Comparison of ENCODE assay signal across 11 cellular contexts in the genomic region with DNA sequence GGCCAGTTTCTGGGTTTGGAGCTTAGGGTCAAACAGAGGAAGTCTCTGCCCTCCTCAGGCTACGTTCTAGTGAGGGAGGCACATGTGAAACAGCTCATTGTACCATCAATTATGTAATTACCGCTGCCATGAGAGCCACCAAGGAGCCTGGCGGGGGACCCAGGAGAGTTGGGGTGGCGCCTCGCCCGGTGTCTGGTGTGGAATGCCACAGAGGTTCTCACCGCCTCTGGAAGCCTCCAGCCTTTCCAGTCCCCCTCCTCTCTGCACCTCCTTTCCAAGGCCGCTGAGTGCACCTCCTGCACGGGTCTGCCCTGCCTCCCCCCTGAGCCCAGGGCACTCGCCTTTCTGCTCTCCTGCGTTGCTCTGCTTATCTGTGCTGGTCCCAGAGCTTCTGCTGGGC. TPM values are rescaled to one million over a fixed set of nuclear protein-coding genes. Genes with fewer than 3 reads are reported as not detected.
DNase-seq lines count a peak whose midpoint lies in the region; ATAC-seq and TF ChIP-seq lines count a peak whose summit lies in the region.
"Had no signal": no experiment of that assay in that cellular context is flagged by ENCODE, and none has a peak within 500 bp of the region (broad histone marks: within the 10 kb centered on the region; RNA-seq: fewer than 3 reads in every experiment).

No MANE protein-coding gene starts in this region.

- H3K9ac ChIP-seq in BLaER1 treated with 17β-estradiol and CSF1 and Interleukin-3, amounts not matched to agents 10 nM and 100 nM, result peak overlapping the region in 4 of 11 experiments; percentile 69 to 77 (median 74); a peak in 8 of 22 replicates
- H3K9ac ChIP-seq in neural cell (ENCODE audit: low read length) (peak overlapping the region; percentile 94), mammary epithelial cell (ENCODE audit: insufficient read depth, low read length) (no peak overlapping the region)

- H3K36me3 Mint-ChIP-seq in Calu3 (ENCODE audit: insufficient read depth, unreplicated experiment) (peaks cover 20% of the 10 kb centered on the region), brain (no peaks in the 10 kb centered on the region)

- peak overlapping the region; percentile 47 for H3K27ac Mint-ChIP-seq in Calu3 (ENCODE audit: unreplicated experiment)
- peak overlapping the region; percentile 76 to 96 (median 91) for H3K27ac Mint-ChIP-seq in brain

- no peak for TF ChIP-seq RAD21 in neural cell (conservative IDR thresholded peaks at IDR 0.05)

- H3K79me2 ChIP-seq in neural cell (replicated peaks; ENCODE audit: insufficient read depth, low read length) (peaks cover 75% of the 10 kb centered on the region), mammary epithelial cell (ENCODE audit: insufficient read depth, low read length) (peaks cover 86% of the 10 kb centered on the region)

- H3F3A ChIP-seq in neural cell (ENCODE audit: insufficient read depth, low read length, poor library complexity, severe bottlenecking), result no peaks in the 10 kb centered on the region

- ATAC-seq in HG03460 (IDR thresholded peaks at IDR 0.05; ENCODE audit: unreplicated experiment), result no peak

- H3K4me1 Mint-ChIP-seq in Calu3 (ENCODE audit: low read depth, unreplicated experiment) (peaks cover 38% of the 10 kb centered on the region), brain (peaks cover 81% of the 10 kb centered on the region)

- dilution Hi-C loops in mammary epithelial cell (cut with HindIII; ENCODE audit: low sequenced_read_pairs), result no loop called here

- no peak overlapping the region for H3K4me3 Mint-ChIP-seq in Calu3 (ENCODE audit: low read depth, unreplicated experiment)
- peak overlapping the region; percentile 71 to 90 (median 83) for H3K4me3 Mint-ChIP-seq in brain

- no peaks in the 10 kb centered on the region for H3K9me2 ChIP-seq in neural cell (ENCODE audit: insufficient read depth, low read length)

- CTCF ChIA-PET in Calu3 (lab: Charles Lee) (no interaction called here), mammary epithelial cell (lab: Charles Lee; ENCODE audit: low non-redundant PET) (no interaction called here)

- no peaks in the 10 kb centered on the region for H3K27me3 Mint-ChIP-seq in Calu3 (ENCODE audit: unreplicated experiment)
- peaks cover 6% of the 10 kb centered on the region for H3K27me3 Mint-ChIP-seq in brain

- BruUV-seq in Calu3 (replicated peaks; lab: Mats Ljungman, UMichigan), result no TSS peak
- BruUV-seq in mammary epithelial cell (replicated peaks; lab: Mats Ljungman, UMichigan), result no TSS peak

- intact Hi-C loops in Calu3 (cut with micrococcal nuclease; ENCODE audit: unreplicated experiment), result loop anchor here (10.0 kb wide), 1 partner anchor 51 kb away; no protein-coding TSS in a partner anchor
- intact Hi-C loops in ascending aorta (cut with DNase I), result no loop called here
- intact Hi-C loops in mammary epithelial cell (cut with micrococcal nuclease), result no loop called here

- H3K4me2 ChIP-seq in BLaER1 treated with 17β-estradiol and CSF1 and Interleukin-3, amounts not matched to agents 10 nM and 100 nM, result peak overlapping the region; percentile 95 to 100 (median 100)
- peak overlapping the region; percentile 46 for H3K4me2 ChIP-seq in neural cell (ENCODE audit: low read length)
- H3K4me2 ChIP-seq in mammary epithelial cell (ENCODE audit: insufficient read depth, low read depth, low read length), result no peak overlapping the region

- no peak for DNase-seq in Calu3
- DNase-seq in ascending aorta (ENCODE audit: low spot score in 2 of 2), result no peak
- no peak for DNase-seq in mammary epithelial cell
- DNase-seq: DMS 273 treated with DMSO at 0.1 percent for 48 hours; effector memory CD4-positive, alpha-beta T cell; NCI-H187 treated with DMSO at 0.1 percent for 48 hours; T1000 had no signal

- in situ Hi-C loops in mammary epithelial cell (cut with MboI; ENCODE audit: low sequenced_read_pairs in 2 of 2), result loop anchor here in 1 of 2 donors (25.0 kb wide), 1 partner anchor 423 kb away; no protein-coding TSS in a partner anchor

- H3K9me3 Mint-ChIP-seq in Calu3 (ENCODE audit: low read depth, unreplicated experiment) (no peaks in the 10 kb centered on the region), brain (no peaks in the 10 kb centered on the region)

- peaks cover 0 to 39% (median 6%) of the 10 kb centered on the region in 11 experiments; a peak in 10 of 22 replicates for H3K27me3 ChIP-seq in BLaER1 treated with 17β-estradiol and CSF1 and Interleukin-3, amounts not matched to agents 10 nM and 100 nM
- no peaks in the 10 kb centered on the region for H3K27me3 ChIP-seq in neural cell (ENCODE audit: insufficient read depth, low read depth, low read length)
- H3K27me3 ChIP-seq in ascending aorta, result no peaks in the 10 kb centered on the region
- no peaks in the 10 kb centered on the region for H3K27me3 ChIP-seq in mammary epithelial cell (ENCODE audit: insufficient read depth, low read length)

- TF ChIP-seq CTCF in Calu3 (IDR thresholded peaks at IDR 0.05; ENCODE audit: unreplicated experiment) (no peak), brain (conservative IDR thresholded peaks at IDR 0.05) (no peak), neural cell (IDR thresholded peaks at IDR 0.05; ENCODE audit: poor library complexity, severe bottlenecking) (no peak), ascending aorta (IDR thresholded peaks at IDR 0.05) (no peak), mammary epithelial cell (conservative IDR thresholded peaks at IDR 0.05 in 1 of 2, IDR thresholded peaks at IDR 0.05 in 1 of 2; ENCODE audit: extremely low read depth in 1 of 2, insufficient read depth in 1 of 2, low read depth in 1 of 2, low read length in 2 of 2) (no peak)

- H3K9me3 ChIP-seq in BLaER1 treated with 17β-estradiol and CSF1 and Interleukin-3, amounts not matched to agents 10 nM and 100 nM (replicated peaks in 1 of 11), result no peaks in the 10 kb centered on the region
- H3K9me3 ChIP-seq in neural cell (ENCODE audit: low read length), result no peaks in the 10 kb centered on the region
- no peaks in the 10 kb centered on the region for H3K9me3 ChIP-seq in ascending aorta
- no peaks in the 10 kb centered on the region for H3K9me3 ChIP-seq in mammary epithelial cell (replicated peaks; ENCODE audit: insufficient read depth, low read length)

- no peak overlapping the region for H2AFZ ChIP-seq in neural cell (ENCODE audit: low read depth, low read length)
- H2AFZ ChIP-seq in mammary epithelial cell (ENCODE audit: low read depth, low read length), result no peak overlapping the region

- WGBS in mammary epithelial cell (ENCODE audit: low coverage, missing lambda C conversion rate), result 92% methylated on average over 10 of the region's 11 CpGs

- TF ChIP-seq EP300 in neural cell (conservative IDR thresholded peaks at IDR 0.05; ENCODE audit: poor library complexity, severe bottlenecking), result no peak

- H3K27ac ChIP-seq in BLaER1 treated with 17β-estradiol and CSF1 and Interleukin-3, amounts not matched to agents 10 nM and 100 nM, result peak overlapping the region in 1 of 11 experiments; percentile 27; a peak in 1 of 22 replicates
- peak overlapping the region; percentile 96 for H3K27ac ChIP-seq in neural cell (ENCODE audit: low read length)
- H3K27ac ChIP-seq in ascending aorta, result no peak overlapping the region
- H3K27ac ChIP-seq in mammary epithelial cell (ENCODE audit: insufficient read depth, low read depth, low read length), result no peak overlapping the region

- H3K4me1 ChIP-seq in BLaER1 treated with 17β-estradiol and CSF1 and Interleukin-3, amounts not matched to agents 10 nM and 100 nM, result peaks cover 46 to 97% (median 94%) of the 10 kb centered on the region in 10 experiments
- H3K4me1 ChIP-seq in ascending aorta, result peaks cover 12 to 22% of the 10 kb centered on the region in 2 donors
- peaks cover 44% of the 10 kb centered on the region for H3K4me1 ChIP-seq in mammary epithelial cell (ENCODE audit: insufficient read depth, low read length)

- H4K20me1 ChIP-seq in BLaER1 treated with 17β-estradiol and CSF1 and Interleukin-3, amounts not matched to agents 10 nM and 100 nM, result peaks cover 99 to 100% (median 99%) of the 10 kb centered on the region in 11 experiments
- H4K20me1 ChIP-seq in neural cell (ENCODE audit: insufficient read depth) (peaks cover 1% of the 10 kb centered on the region), mammary epithelial cell (ENCODE audit: insufficient read depth, low read length) (peaks cover 9% of the 10 kb centered on the region)

- H3K36me3 ChIP-seq in BLaER1 treated with 17β-estradiol and CSF1 and Interleukin-3, amounts not matched to agents 10 nM and 100 nM, result peaks cover 0 to 6% (median 0%) of the 10 kb centered on the region in 11 experiments; a peak in 1 of 22 replicates
- no peaks in the 10 kb centered on the region for H3K36me3 ChIP-seq in neural cell (ENCODE audit: insufficient read depth, low read length)
- no peaks in the 10 kb centered on the region for H3K36me3 ChIP-seq in ascending aorta
- no peaks in the 10 kb centered on the region for H3K36me3 ChIP-seq in mammary epithelial cell (ENCODE audit: insufficient read depth, low read length)

- H3K4me3 ChIP-seq in BLaER1 treated with 17β-estradiol and CSF1 and Interleukin-3, amounts not matched to agents 10 nM and 100 nM, result no peak overlapping the region
- H3K4me3 ChIP-seq in neural cell (ENCODE audit: low read length) (peak overlapping the region; percentile 89), ascending aorta (no peak overlapping the region), mammary epithelial cell (replicated peaks in 1 of 3; ENCODE audit: insufficient read depth in 1 of 3, low read depth in 2 of 3, low read length in 3 of 3) (no peak overlapping the region)

RNA-seq across cellular contexts. Expression of a gene that starts 51.4 kb away (rescaled TPM):
- total RNA-seq in Calu3 (2022) (104 and 110 TPM in 2 replicates), ascending aorta (141 TPM), mammary epithelial cell (100 to 1,000 TPM; 109 to 173 TPM)
- polyA plus RNA-seq in brain (ENCODE audit: insufficient read depth, low read depth, low replicate concordance) (39.4 TPM), neural cell (22.5 and 25.9 TPM in 2 replicates), mammary epithelial cell (71.5 TPM)
- polyA minus RNA-seq in neural cell (11.7 and 20.0 TPM in 2 replicates), mammary epithelial cell (152 TPM)
